In genomic region chr1:93447481-93448291, GRCh38 we compare ENCODE assay signal across 8 cellular contexts. TPM values are rescaled to one million over a fixed set of nuclear protein-coding genes. Genes with fewer than 3 reads are reported as not detected.
DNase-seq lines count a peak whose midpoint lies in the region; ATAC-seq and TF ChIP-seq lines count a peak whose summit lies in the region.

TSS of gene FNBP1L (plus strand) at chr1:93448118. CDS start at chr1:93448282, 164 bp downstream.

- ATAC-seq in lung (ENCODE audit: insufficient read depth, low FRiP score) (peak; percentile 90), HG03460 (IDR thresholded peaks at IDR 0.05; ENCODE audit: unreplicated experiment) (no peak)

- no peak for TF ChIP-seq CTCF in lung (IDR thresholded peaks at IDR 0.05; ENCODE audit: control extremely low read depth, extremely low read depth)

- intact Hi-C loops in activated CD4-positive, alpha-beta memory T cell treated with anti-CD3 and anti-CD28 coated beads for 36 hours (cut with micrococcal nuclease): no loop called here

- peak within 1 kb of the TSS; percentile 88 to 92 for H3K27ac ChIP-seq in lung (ENCODE audit: low read depth in 1 of 2, low read length in 1 of 2)

- peak within 1 kb of the TSS; percentile 85 for H3K4me3 Mint-ChIP-seq in activated CD4-positive, alpha-beta memory T cell treated with anti-CD3 and anti-CD28 coated beads for 36 hours

- no peak within 1 kb of the TSS for H3K27ac Mint-ChIP-seq in activated CD4-positive, alpha-beta memory T cell treated with anti-CD3 and anti-CD28 coated beads for 36 hours

- H3K36me3 Mint-ChIP-seq in activated CD4-positive, alpha-beta memory T cell treated with anti-CD3 and anti-CD28 coated beads for 36 hours: no peaks in the 10 kb centered on the region

- peaks cover 14% of the 10 kb centered on the region for H3K4me1 Mint-ChIP-seq in activated CD4-positive, alpha-beta memory T cell treated with anti-CD3 and anti-CD28 coated beads for 36 hours (ENCODE audit: low read depth)

- H3K4me1 ChIP-seq in lung (ENCODE audit: control insufficient read depth in 2 of 2, insufficient read depth in 2 of 2, low read length in 2 of 2): peaks cover 2 to 5% of the 10 kb centered on the region in 2 donors

- H3K27me3 ChIP-seq in lung (ENCODE audit: control insufficient read depth, insufficient read depth): no peaks in the 10 kb centered on the region

- 1% methylated on average over 42 to 52 of the region's 52 CpGs for WGBS in lung, 2 donors

- peak within 1 kb of the TSS; percentile 71 for H3K4me3 ChIP-seq in lung

- no peaks in the 10 kb centered on the region for H3K9me3 Mint-ChIP-seq in activated CD4-positive, alpha-beta memory T cell treated with anti-CD3 and anti-CD28 coated beads for 36 hours

- no peaks in the 10 kb centered on the region for H3K36me3 ChIP-seq in lung (ENCODE audit: control insufficient read depth in 2 of 2, insufficient read depth in 2 of 2, low read length in 2 of 2)

- POLR2A ChIA-PET in activated CD4-positive, alpha-beta memory T cell treated with anti-CD3 and anti-CD28 coated beads for 36 hours (lab: Charles Lee): interaction anchor here (0.9 to 1.2 kb wide), 2 partner anchors 168 to 398 kb away, joined by 3 read pairs; no protein-coding TSS in a partner anchor

- no peaks in the 10 kb centered on the region for H3K9me3 ChIP-seq in lung (ENCODE audit: control insufficient read depth in 2 of 2, insufficient read depth in 1 of 2, low read length in 1 of 2)

- CTCF ChIA-PET in activated CD4-positive, alpha-beta memory T cell treated with anti-CD3 and anti-CD28 coated beads for 36 hours (lab: Charles Lee): interaction anchor here (1.0 to 2.1 kb wide), 8 partner anchors 10 to 367 kb away, joined by 3 to 9 read pairs (median 5); no protein-coding TSS in a partner anchor

- DNase-seq in NCI-H1436 (lab: John Stamatoyannopoulos, UW) (peak; percentile 87), NCI-H1436 treated with DMSO at 0.1 percent for 48 hours (lab: John Stamatoyannopoulos, UW) (no peak), NCI-H460 (ENCODE audit: extremely low read depth, low read depth) (peak; percentile 60), lung (ENCODE audit: low spot score) (peak; percentile 79)
- peak; percentile 67 for DNase-seq in activated CD4-positive, alpha-beta memory T cell treated with anti-CD3 and anti-CD28 coated beads for 36 hours
- peak; percentile 35 for DNase-seq in effector CD8-positive, alpha-beta T cell (lab: John Stamatoyannopoulos, UW)
- DNase-seq in stimulated activated CD4-positive, alpha-beta T cell treated with anti-CD3 and anti-CD28 coated beads, TNF-alpha, amount 100 ng/mL, for 1 hour (ENCODE audit: low read depth in 3 of 3, low spot score in 1 of 3): peak in 2 of 3 donors; percentile 18 to 51

- peaks cover 45% of the 10 kb centered on the region for H3K27me3 Mint-ChIP-seq in activated CD4-positive, alpha-beta memory T cell treated with anti-CD3 and anti-CD28 coated beads for 36 hours

RNA-seq across cellular contexts. Expression of gene FNBP1L, which starts in this region (rescaled TPM):
- total RNA-seq in NCI-H460 (2014; rRNA removed; shearing (Covaris generic)): 21.3 and 24.4 TPM in 2 replicates
- 16.1 and 19.6 TPM in 2 replicates for polyA plus RNA-seq in NCI-H460 (2014; cell fraction: nucleus; rRNA removed)
- 1 to 10 TPM in 1 of 2 experiments, under 1 TPM in 1; 0.81 to 1.2 TPM for total RNA-seq in activated CD4-positive, alpha-beta memory T cell treated with anti-CD3 and anti-CD28 coated beads for 36 hours
- 100 to 1,000 TPM in 1 of 2 donors, 10 to 100 TPM in 1; 31.7 to 119 TPM for total RNA-seq in lung
- polyA plus RNA-seq in lung: 10 to 100 TPM; 15.1 to 21.0 TPM

Comparison
In these comparisons a context has a peak if more than half of its experiments do, and no peak if none do; other contexts are left out.
1. RNA of gene FNBP1L (total RNA-seq): 31.7 to 119 TPM in lung and 21.3 to 24.4 TPM in NCI-H460; 0.81 to 1.2 TPM in activated CD4-positive, alpha-beta memory T cell treated with anti-CD3 and anti-CD28 coated beads for 36 hours; every median in the first group is over 10 times any median in the second.